In the genomic region with DNA sequence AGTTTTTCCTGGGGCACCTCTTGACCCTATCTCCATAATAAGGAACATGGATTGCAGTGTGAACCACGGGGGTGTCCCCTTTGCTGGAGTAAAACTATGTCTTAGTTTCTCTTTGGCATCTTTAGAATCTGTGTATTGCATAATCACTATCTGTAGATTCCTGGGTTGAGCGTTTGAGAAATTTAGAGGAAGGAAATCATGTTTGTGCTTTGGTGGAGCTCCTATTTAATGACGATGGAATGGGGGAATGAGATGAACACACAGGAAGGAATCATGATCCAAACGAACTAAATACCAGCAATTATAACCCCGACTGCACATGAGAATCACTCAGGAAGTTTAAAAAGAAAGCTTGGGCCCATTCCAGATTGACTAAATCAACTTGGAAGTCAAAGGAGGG, we compare ENCODE assay signal across 9 cellular contexts. TPM values are rescaled to one million over a fixed set of nuclear protein-coding genes. Genes with fewer than 3 reads are reported as not detected.
A peak's percentile ranks its signal among the peaks of the same experiment; 100 is the strongest.
DNase-seq lines count a peak whose midpoint lies in the region; ATAC-seq and TF ChIP-seq lines count a peak whose summit lies in the region.
"Had no signal": no experiment of that assay in that cellular context is flagged by ENCODE, and none has a peak within 500 bp of the region (broad histone marks: within the 10 kb centered on the region; RNA-seq: fewer than 3 reads in every experiment).

No MANE protein-coding gene starts in this region.

- no peak overlapping the region for H4K8ac ChIP-seq in mesenchymal stem cell (ENCODE audit: low read length)

- no peak overlapping the region for H3K23ac ChIP-seq in mesenchymal stem cell (ENCODE audit: low read length in 2 of 2)

- H3K36me3 ChIP-seq in adipocyte (ENCODE audit: control insufficient read depth, insufficient read depth, low read length, severe bottlenecking) (peaks cover 19% of the 10 kb centered on the region), mesenchymal stem cell (ENCODE audit: control insufficient read depth in 1 of 2, insufficient read depth in 2 of 2, low read depth in 1 of 2, low read length in 2 of 2) (peaks cover 22 to 54% of the 10 kb centered on the region in 2 experiments)

- CTCF ChIA-PET in AG04450 (lab: Charles Lee) = interaction anchor here (0.7 to 16.4 kb wide), 8 partner anchors 10 to 291 kb away, joined by 3 to 183 read pairs (median 5); partner anchors contain the start of gene AAAS

- H3K4me3 ChIP-seq in AG04450 (ENCODE audit: low read depth, low read length) (peak overlapping the region; percentile 38; the same call in 1 of the 2 replicates), HFF-Myc (replicated peaks; ENCODE audit: low read depth, low read length) (peak overlapping the region; percentile 2; the same call in 1 of the 2 replicates), adipocyte (ENCODE audit: low read length) (peak overlapping the region; percentile 97), mesenchymal stem cell (ENCODE audit: insufficient read depth in 1 of 2, low read depth in 1 of 2, low read length in 2 of 2) (peak overlapping the region in 1 of 2 experiments; percentile 87)

- H2AK5ac ChIP-seq in mesenchymal stem cell (ENCODE audit: low read length, severe bottlenecking) = no peak overlapping the region

- POLR2A ChIA-PET in AG04450 (lab: Yijun Ruan, JAX) = interaction anchor here (0.5 to 2.0 kb wide), 10 partner anchors 11 to 203 kb away, joined by 3 to 9 read pairs (median 3); partner anchors contain the start of genes AAAS and TARBP2

- H3K27ac ChIP-seq in AG04450 (ENCODE audit: low read depth, low read length) = peak overlapping the region; percentile 96
- no peak overlapping the region for H3K27ac ChIP-seq in mesenchymal stem cell (ENCODE audit: low read length, poor library complexity, severe bottlenecking)

- H3K4me2 ChIP-seq in mesenchymal stem cell (ENCODE audit: low read length, poor library complexity, severe bottlenecking) = no peak overlapping the region

- H2BK120ac ChIP-seq in mesenchymal stem cell (ENCODE audit: low read depth, low read length) = no peak overlapping the region

- WGBS in mesenchymal stem cell = 57% methylated on average over 1 of the region's 5 CpGs

- TF ChIP-seq CTCF in AG04450 (IDR thresholded peaks at IDR 0.05; ENCODE audit: low read depth, low read length) = no peak
- no peak for TF ChIP-seq CTCF in HFF-Myc (IDR thresholded peaks at IDR 0.05; ENCODE audit: low read depth, low read length, missing control alignments)

- H3K4me1 ChIP-seq in adipocyte (ENCODE audit: control insufficient read depth, insufficient read depth, low read length) (peaks cover 64% of the 10 kb centered on the region), mesenchymal stem cell (ENCODE audit: control insufficient read depth, insufficient read depth, low read depth, low read length) (peaks cover 20% of the 10 kb centered on the region)

- H2AFZ ChIP-seq in mesenchymal stem cell (ENCODE audit: low read depth, low read length) = no peak overlapping the region

- H3K9ac ChIP-seq in adipocyte (ENCODE audit: low read length) = peak overlapping the region; percentile 98
- H3K9ac ChIP-seq in mesenchymal stem cell (ENCODE audit: low read length) = peak overlapping the region; percentile 98

- H2BK15ac ChIP-seq in mesenchymal stem cell (ENCODE audit: low read depth, poor library complexity, severe bottlenecking) = no peak overlapping the region

- H4K91ac ChIP-seq in mesenchymal stem cell (ENCODE audit: low read length) = no peak overlapping the region

- H2BK5ac ChIP-seq in mesenchymal stem cell (ENCODE audit: low read depth, low read length, poor library complexity, severe bottlenecking) = no peak overlapping the region

- ATAC-seq in HG03432 (IDR thresholded peaks at IDR 0.05; ENCODE audit: unreplicated experiment) (no peak), HG03521 (IDR thresholded peaks at IDR 0.05; ENCODE audit: unreplicated experiment) (no peak)

- H3K79me1 ChIP-seq in mesenchymal stem cell (replicated peaks; ENCODE audit: low read length, poor library complexity, severe bottlenecking) = peaks cover 12% of the 10 kb centered on the region

- no peaks in the 10 kb centered on the region for H3K27me3 ChIP-seq in AG04450 (ENCODE audit: control insufficient read depth, insufficient read depth, low read length)
- no peaks in the 10 kb centered on the region for H3K27me3 ChIP-seq in adipocyte (replicated peaks; ENCODE audit: control insufficient read depth, insufficient read depth, low read length)
- no peaks in the 10 kb centered on the region for H3K27me3 ChIP-seq in mesenchymal stem cell (ENCODE audit: control insufficient read depth in 1 of 2, insufficient read depth in 1 of 2, low read length in 2 of 2)

- H3K9me3 ChIP-seq in AG04450 (ENCODE audit: control insufficient read depth, insufficient read depth, low read length) (no peaks in the 10 kb centered on the region; the same call in 1 of the 2 replicates), adipocyte (ENCODE audit: control insufficient read depth, low read length) (no peaks in the 10 kb centered on the region), mesenchymal stem cell (ENCODE audit: control insufficient read depth, low read length) (no peaks in the 10 kb centered on the region)

- H2BK12ac ChIP-seq in mesenchymal stem cell (ENCODE audit: low read length in 2 of 2) = no peak overlapping the region

- no peak overlapping the region for H3K14ac ChIP-seq in mesenchymal stem cell (ENCODE audit: low read length in 2 of 2)

- peak; percentile 79 for DNase-seq in AG04450 (ENCODE audit: low read depth, low spot score)
- no peak for DNase-seq in HFF-Myc (ENCODE audit: extremely low read depth, low read depth)
- DNase-seq in adipocyte (ENCODE audit: low read depth) = peak; percentile 83
- peak; percentile 85 for DNase-seq in mesenchymal stem cell
- no peak for DNase-seq in NCI-H1694 treated with DMSO at 0.1 percent for 48 hours (lab: John Stamatoyannopoulos, UW)
- DNase-seq in T1000 (lab: John Stamatoyannopoulos, UW) = no peak
- DNase-seq: NCI-H1105 treated with DMSO at 0.1 percent for 48 hours had no signal

- no peak overlapping the region for H3K18ac ChIP-seq in mesenchymal stem cell (ENCODE audit: low read depth in 1 of 2, low read length in 2 of 2)

- H3K4ac ChIP-seq in mesenchymal stem cell (ENCODE audit: low read depth in 1 of 2, low read length in 2 of 2) = no peak overlapping the region

RNA-seq across cellular contexts. Expression of gene MYG1, which starts 1.3 kb away (rescaled TPM):
- 47.8 and 63.2 TPM in 2 replicates for polyA plus RNA-seq in AG04450 (2011; rRNA removed)
- 42.8 and 48.7 TPM in 2 replicates for polyA minus RNA-seq in AG04450 (2011; rRNA and poly(A)+ RNA removed)
- 78.3 TPM for polyA plus RNA-seq in mesenchymal stem cell (2013, experiment 1 of 2)
- polyA plus RNA-seq in mesenchymal stem cell (2013, experiment 2 of 2) = 77.9 TPM

RNA-seq across cellular contexts. Expression of gene PFDN5, which starts 2.8 kb away (rescaled TPM):
- polyA plus RNA-seq in AG04450 (2011; rRNA removed) = 970 and 991 TPM in 2 replicates
- 207 and 211 TPM in 2 replicates for polyA minus RNA-seq in AG04450 (2011; rRNA and poly(A)+ RNA removed)
- 447 TPM for polyA plus RNA-seq in mesenchymal stem cell (2013, experiment 1 of 2)
- 458 TPM for polyA plus RNA-seq in mesenchymal stem cell (2013, experiment 2 of 2)

RNA-seq across cellular contexts. Expression of gene AAAS, which starts 23.3 kb away (rescaled TPM):
- 40.0 and 46.7 TPM in 2 replicates for polyA plus RNA-seq in AG04450 (2011; rRNA removed)
- polyA minus RNA-seq in AG04450 (2011; rRNA and poly(A)+ RNA removed) = 47.7 and 56.2 TPM in 2 replicates
- polyA plus RNA-seq in mesenchymal stem cell (2013, experiment 1 of 2) = 33.4 TPM
- 32.3 TPM for polyA plus RNA-seq in mesenchymal stem cell (2013, experiment 2 of 2)

RNA-seq across cellular contexts. Expression of gene ESPL1, which starts 30.1 kb away (rescaled TPM):
- 1.6 and 2.1 TPM in 2 replicates for polyA plus RNA-seq in AG04450 (2011; rRNA removed)
- polyA minus RNA-seq in AG04450 (2011; rRNA and poly(A)+ RNA removed) = 3.0 and 3.6 TPM in 2 replicates
- polyA plus RNA-seq in mesenchymal stem cell (2013, experiment 1 of 2) = 1.2 TPM
- 1.2 TPM for polyA plus RNA-seq in mesenchymal stem cell (2013, experiment 2 of 2)

RNA-seq across cellular contexts. Expression of gene SP7, which starts 38.0 kb away (rescaled TPM):
- not detected in 2 replicates for polyA plus RNA-seq in AG04450 (2011; rRNA removed)
- polyA minus RNA-seq in AG04450 (2011; rRNA and poly(A)+ RNA removed) = 0.26 TPM in 1 of 2 replicates, not detected in the other
- 0.01 TPM for polyA plus RNA-seq in mesenchymal stem cell (2013, experiment 1 of 2)
- not detected for polyA plus RNA-seq in mesenchymal stem cell (2013, experiment 2 of 2)

Comparison
In these comparisons a context has a peak if more than half of its experiments do, and no peak if none do; other contexts are left out.
1. DNase-seq: peak in AG04450 (single experiment), adipocyte (single experiment) and mesenchymal stem cell (single experiment); none in HFF-Myc (single experiment), NCI-H1694 treated with DMSO at 0.1 percent for 48 hours (single experiment) and T1000 (single experiment).